In the genomic region with DNA sequence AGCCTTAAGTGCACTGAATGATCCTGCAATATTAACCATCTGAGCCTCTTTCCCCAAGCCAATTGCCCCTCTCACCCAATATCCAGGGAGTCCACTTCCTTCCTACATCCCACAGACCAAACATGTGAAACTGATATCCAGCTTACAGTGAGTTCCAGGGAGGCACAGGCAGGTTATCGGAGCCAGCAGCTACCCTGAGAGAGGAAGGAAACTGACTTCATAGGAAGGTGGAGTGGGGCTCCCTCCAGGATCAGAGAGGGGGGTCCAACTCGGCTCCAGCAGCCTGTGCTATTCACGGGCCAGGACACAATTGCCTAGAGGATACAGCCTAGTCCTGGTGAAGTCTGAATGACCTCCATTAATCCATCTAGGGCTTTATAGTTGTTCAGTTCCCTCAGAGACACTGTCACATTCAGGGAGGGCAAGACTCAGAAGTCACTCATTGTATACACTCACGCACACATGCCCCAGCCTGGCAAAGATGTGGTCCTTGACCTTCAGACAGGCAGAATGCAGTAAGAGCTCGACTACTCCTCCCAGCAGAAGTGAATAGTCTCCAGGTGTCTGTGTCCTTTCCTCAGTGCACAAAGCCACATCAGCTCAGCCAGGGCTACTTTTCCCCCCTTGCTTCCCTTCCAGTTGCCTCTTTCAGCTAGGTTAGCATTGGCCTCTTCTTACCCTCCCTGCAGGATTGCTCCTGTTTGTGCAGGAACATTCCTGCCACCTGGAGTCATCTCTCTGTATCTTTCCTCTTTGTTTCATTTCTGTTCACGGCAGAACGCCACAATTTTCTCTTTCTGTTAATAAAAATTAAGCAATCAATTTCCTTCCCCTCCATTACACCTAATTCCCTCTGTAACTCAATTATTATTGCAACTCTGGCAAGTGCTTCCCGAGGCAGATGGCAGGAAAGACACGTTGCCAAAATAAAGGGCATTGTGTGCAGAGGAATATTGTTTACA, we compare ENCODE assay signal across 9 cellular contexts.
DNase-seq lines count a peak whose midpoint lies in the region; ATAC-seq and TF ChIP-seq lines count a peak whose summit lies in the region.
"Had no signal": no experiment of that assay in that cellular context is flagged by ENCODE, and none has a peak within 500 bp of the region (broad histone marks: within the 10 kb centered on the region; RNA-seq: fewer than 3 reads in every experiment).

No MANE protein-coding gene starts in this region.

- no peak overlapping the region for H3K4me3 Mint-ChIP-seq in GM23338

- H3K9me3 ChIP-seq in esophagus muscularis mucosa (no peaks in the 10 kb centered on the region), vagina (no peaks in the 10 kb centered on the region)

- H3K4me1 ChIP-seq in GM23338 (ENCODE audit: insufficient read depth) (no peaks in the 10 kb centered on the region), esophagus muscularis mucosa (peaks cover 11 to 19% (median 16%) of the 10 kb centered on the region in 4 donors), vagina (peaks cover 10% of the 10 kb centered on the region)

- H3K36me3 ChIP-seq in GM23338 (ENCODE audit: insufficient read depth) (no peaks in the 10 kb centered on the region), esophagus muscularis mucosa (no peaks in the 10 kb centered on the region), vagina (no peaks in the 10 kb centered on the region)

- H2AFZ ChIP-seq in GM23338 = peak overlapping the region; percentile 60; the same call in 1 of the 2 replicates

- peak; percentile 34 for DNase-seq in GM23338 (ENCODE audit: low spot score)
- DNase-seq in NCI-H69 (lab: John Stamatoyannopoulos, UW) = peak; percentile 98
- peak; percentile 70 for DNase-seq in esophagus muscularis mucosa (ENCODE audit: extremely low spot score)
- DNase-seq in pulmonary artery endothelial cell (ENCODE audit: low read depth, low spot score) = peak; percentile 77
- no peak for DNase-seq in vagina (ENCODE audit: extremely low spot score in 2 of 2)
- no peak for DNase-seq in ecto neural progenitor cell (ENCODE audit: low spot score)
- DNase-seq in H4 (ENCODE audit: low spot score) = no peak
- DNase-seq in NCI-H526 treated with DMSO at 0.1 percent for 48 hours (lab: John Stamatoyannopoulos, UW) = no peak
- DNase-seq: NCI-H187 treated with DMSO at 0.1 percent for 48 hours had no signal

- no peak overlapping the region for H3K4me3 ChIP-seq in GM23338
- peak overlapping the region in 1 of 4 donors; percentile 27 for H3K4me3 ChIP-seq in esophagus muscularis mucosa
- no peak overlapping the region for H3K4me3 ChIP-seq in vagina

- no peaks in the 10 kb centered on the region for H4K20me1 ChIP-seq in GM23338 (replicated peaks; ENCODE audit: insufficient read depth)

- no peaks in the 10 kb centered on the region; the same call in 1 of the 2 replicates for H3K9me2 ChIP-seq in GM23338 (ENCODE audit: insufficient read depth)

- no peak overlapping the region for H3K27ac Mint-ChIP-seq in GM23338

- intact Hi-C loops in esophagus muscularis mucosa (cut with DNase I) = no loop called here
- intact Hi-C loops in vagina (cut with DNase I) = no loop called here

- H3K4me2 ChIP-seq in GM23338 = no peak overlapping the region

- TF ChIP-seq CTCF in GM23338 (conservative IDR thresholded peaks at IDR 0.05; ENCODE audit: low read depth in 2 of 2) = peak in 1 of 2 experiments; percentile 40; a peak in 3 of 4 replicates
- TF ChIP-seq CTCF in esophagus muscularis mucosa (IDR thresholded peaks at IDR 0.05) = peak; percentile 13 to 42 (median 27)
- TF ChIP-seq CTCF in vagina (IDR thresholded peaks at IDR 0.05) = no peak

- H3K9me3 Mint-ChIP-seq in GM23338 = no peaks in the 10 kb centered on the region

- TF ChIP-seq EP300 in esophagus muscularis mucosa (IDR thresholded peaks at IDR 0.05) = no peak

- peak; percentile 78 for ATAC-seq in GM23338

- H3K4me1 Mint-ChIP-seq in GM23338 = peaks cover 9% of the 10 kb centered on the region; the same call in 1 of the 3 replicates

- no peaks in the 10 kb centered on the region for H3K79me2 ChIP-seq in GM23338 (replicated peaks; ENCODE audit: insufficient read depth)

- peaks cover 5% of the 10 kb centered on the region for H3K27me3 Mint-ChIP-seq in GM23338 (ENCODE audit: insufficient read depth, low read depth, poor library complexity)

- no peaks in the 10 kb centered on the region for H3K36me3 Mint-ChIP-seq in GM23338 (ENCODE audit: low read depth)

- TF ChIP-seq POLR2A in esophagus muscularis mucosa (IDR thresholded peaks at IDR 0.05; ENCODE audit: low read depth) (no peak), vagina (IDR thresholded peaks at IDR 0.05) (no peak)

- H3F3A ChIP-seq in GM23338 (replicated peaks; ENCODE audit: low read depth) = no peaks in the 10 kb centered on the region

- WGBS in esophagus muscularis mucosa = 50% methylated on average over 9 of the region's 9 CpGs

- H3K27me3 ChIP-seq in GM23338 (ENCODE audit: insufficient read depth) = no peaks in the 10 kb centered on the region
- H3K27me3 ChIP-seq in esophagus muscularis mucosa = no peaks in the 10 kb centered on the region
- no peaks in the 10 kb centered on the region for H3K27me3 ChIP-seq in vagina

- H3K27ac ChIP-seq in GM23338 (ENCODE audit: low read depth) (no peak overlapping the region), esophagus muscularis mucosa (replicated peaks in 1 of 4) (no peak overlapping the region), vagina (no peak overlapping the region)

TF ChIP-seq in GM23338, 12 proteins besides CTCF, POLR2A, EP300 and RAD21:
- TF ChIP-seq, protein P1, sequence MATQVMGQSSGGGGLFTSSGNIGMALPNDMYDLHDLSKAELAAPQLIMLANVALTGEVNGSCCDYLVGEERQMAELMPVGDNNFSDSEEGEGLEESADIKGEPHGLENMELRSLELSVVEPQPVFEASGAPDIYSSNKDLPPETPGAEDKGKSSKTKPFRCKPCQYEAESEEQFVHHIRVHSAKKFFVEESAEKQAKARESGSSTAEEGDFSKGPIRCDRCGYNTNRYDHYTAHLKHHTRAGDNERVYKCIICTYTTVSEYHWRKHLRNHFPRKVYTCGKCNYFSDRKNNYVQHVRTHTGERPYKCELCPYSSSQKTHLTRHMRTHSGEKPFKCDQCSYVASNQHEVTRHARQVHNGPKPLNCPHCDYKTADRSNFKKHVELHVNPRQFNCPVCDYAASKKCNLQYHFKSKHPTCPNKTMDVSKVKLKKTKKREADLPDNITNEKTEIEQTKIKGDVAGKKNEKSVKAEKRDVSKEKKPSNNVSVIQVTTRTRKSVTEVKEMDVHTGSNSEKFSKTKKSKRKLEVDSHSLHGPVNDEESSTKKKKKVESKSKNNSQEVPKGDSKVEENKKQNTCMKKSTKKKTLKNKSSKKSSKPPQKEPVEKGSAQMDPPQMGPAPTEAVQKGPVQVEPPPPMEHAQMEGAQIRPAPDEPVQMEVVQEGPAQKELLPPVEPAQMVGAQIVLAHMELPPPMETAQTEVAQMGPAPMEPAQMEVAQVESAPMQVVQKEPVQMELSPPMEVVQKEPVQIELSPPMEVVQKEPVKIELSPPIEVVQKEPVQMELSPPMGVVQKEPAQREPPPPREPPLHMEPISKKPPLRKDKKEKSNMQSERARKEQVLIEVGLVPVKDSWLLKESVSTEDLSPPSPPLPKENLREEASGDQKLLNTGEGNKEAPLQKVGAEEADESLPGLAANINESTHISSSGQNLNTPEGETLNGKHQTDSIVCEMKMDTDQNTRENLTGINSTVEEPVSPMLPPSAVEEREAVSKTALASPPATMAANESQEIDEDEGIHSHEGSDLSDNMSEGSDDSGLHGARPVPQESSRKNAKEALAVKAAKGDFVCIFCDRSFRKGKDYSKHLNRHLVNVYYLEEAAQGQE (IDR thresholded peaks at IDR 0.05; ENCODE audit: unreplicated experiment) = no peak

Comparison
In these comparisons a context has a peak if more than half of its experiments do, and no peak if none do; other contexts are left out.
1. DNase-seq: peak in GM23338 (single experiment), NCI-H69 (single experiment), esophagus muscularis mucosa (single experiment) and pulmonary artery endothelial cell (single experiment); none in vagina (0 of 2), ecto neural progenitor cell (single experiment), H4 (single experiment) and NCI-H526 treated with DMSO at 0.1 percent for 48 hours (single experiment).
2. CTCF ChIP-seq: peak in esophagus muscularis mucosa (3 of 3); none in vagina (0 of 3).